8 cellular contexts compared by ENCODE assay signal in genomic region chr19:57465680-57466381, GRCh38. TPM values are rescaled to one million over a fixed set of nuclear protein-coding genes. Genes with fewer than 3 reads are reported as not detected.
DNase-seq lines count a peak whose midpoint lies in the region; ATAC-seq and TF ChIP-seq lines count a peak whose summit lies in the region.

No MANE protein-coding gene starts in this region.

- peaks cover 49% of the 10 kb centered on the region for H3K36me3 Mint-ChIP-seq in activated naive CD8-positive, alpha-beta T cell treated with anti-CD3 and anti-CD28 coated beads, Interleukin-2, amount 50 U/mL, for 24 hours (ENCODE audit: low read depth)
- H3K36me3 Mint-ChIP-seq in naive B cell = peaks cover 29 to 36% of the 10 kb centered on the region in 2 donors

- H3K9me3 Mint-ChIP-seq in activated naive CD8-positive, alpha-beta T cell treated with anti-CD3 and anti-CD28 coated beads, Interleukin-2, amount 50 U/mL, for 24 hours = peaks cover 69% of the 10 kb centered on the region
- peaks cover 9 to 78% (median 45%) of the 10 kb centered on the region in 7 donors for H3K9me3 Mint-ChIP-seq in naive B cell

- no peaks in the 10 kb centered on the region for H3K4me1 Mint-ChIP-seq in activated naive CD8-positive, alpha-beta T cell treated with anti-CD3 and anti-CD28 coated beads, Interleukin-2, amount 50 U/mL, for 24 hours
- H3K4me1 Mint-ChIP-seq in naive B cell = no peaks in the 10 kb centered on the region

- no peak overlapping the region for H3K27ac Mint-ChIP-seq in activated naive CD8-positive, alpha-beta T cell treated with anti-CD3 and anti-CD28 coated beads, Interleukin-2, amount 50 U/mL, for 24 hours
- no peak overlapping the region for H3K27ac Mint-ChIP-seq in naive B cell

- no peaks in the 10 kb centered on the region for H3K27me3 Mint-ChIP-seq in activated naive CD8-positive, alpha-beta T cell treated with anti-CD3 and anti-CD28 coated beads, Interleukin-2, amount 50 U/mL, for 24 hours
- no peaks in the 10 kb centered on the region for H3K27me3 Mint-ChIP-seq in naive B cell

- H3K36me3 ChIP-seq in ovary (no peaks in the 10 kb centered on the region), prostate gland (peaks cover 0 to 2% of the 10 kb centered on the region in 2 donors)

- no peak overlapping the region for H3K4me3 Mint-ChIP-seq in activated naive CD8-positive, alpha-beta T cell treated with anti-CD3 and anti-CD28 coated beads, Interleukin-2, amount 50 U/mL, for 24 hours
- H3K4me3 Mint-ChIP-seq in naive B cell = no peak overlapping the region

- peaks cover 19 to 30% of the 10 kb centered on the region in 2 donors for H3K9me3 ChIP-seq in ovary
- no peaks in the 10 kb centered on the region for H3K9me3 ChIP-seq in prostate gland

- TF ChIP-seq POLR2A in ovary (IDR thresholded peaks at IDR 0.05) (no peak), prostate gland (IDR thresholded peaks at IDR 0.05) (no peak)

- H3K27me3 ChIP-seq in ovary (no peaks in the 10 kb centered on the region), prostate gland (replicated peaks; ENCODE audit: insufficient read depth) (no peaks in the 10 kb centered on the region)

- intact Hi-C loops in ovary (cut with DNase I) = no loop called here
- intact Hi-C loops in prostate gland (cut with DNase I) = no loop called here

- TF ChIP-seq EP300 in ovary (IDR thresholded peaks at IDR 0.05) = no peak

- no peak for TF ChIP-seq CTCF in ovary (IDR thresholded peaks at IDR 0.05)
- TF ChIP-seq CTCF in prostate gland (IDR thresholded peaks at IDR 0.05) = no peak

- peak; percentile 73 for ATAC-seq in activated naive CD8-positive, alpha-beta T cell treated with anti-CD3 and anti-CD28 coated beads, Interleukin-2, amount 50 U/mL, for 24 hours
- peak; percentile 48 to 56 for ATAC-seq in naive B cell (ENCODE audit: low read depth in 2 of 2)

- H3K27ac ChIP-seq in ovary (no peak overlapping the region), prostate gland (no peak overlapping the region)

- peak; percentile 51 for DNase-seq in SIG-M5 treated with dmso at 0.1 percent for 504 hours (lab: John Stamatoyannopoulos, UW; ENCODE audit: unreplicated experiment)
- no peak for DNase-seq in SIG-M5 (lab: John Stamatoyannopoulos, UW)
- DNase-seq in NCI-H1105 (lab: John Stamatoyannopoulos, UW) = peak; percentile 39
- DNase-seq in activated naive CD8-positive, alpha-beta T cell treated with anti-CD3 and anti-CD28 coated beads, Interleukin-2, amount 50 U/mL, for 24 hours = no peak
- peak; percentile 17 for DNase-seq in naive B cell
- DNase-seq in activated gamma-delta T cell treated with Interleukin-2 at 50 U/mL for 16 hours = no peak
- no peak for DNase-seq in ovary
- DNase-seq in prostate gland (ENCODE audit: low spot score) = no peak

- H3K4me1 ChIP-seq in ovary (ENCODE audit: insufficient read depth) (no peaks in the 10 kb centered on the region), prostate gland (replicated peaks) (no peaks in the 10 kb centered on the region)

- H3K4me3 ChIP-seq in ovary = no peak overlapping the region
- no peak overlapping the region for H3K4me3 ChIP-seq in prostate gland

- WGBS in ovary, 3 donors = 74 to 95% (median 83%) methylated on average over 5 of the region's 5 CpGs
- 86% methylated on average over 5 of the region's 5 CpGs for WGBS in prostate gland

RNA-seq across cellular contexts. Expression of gene VN1R1, which starts 8.9 kb away (rescaled TPM):
- polyA plus RNA-seq in naive B cell (ENCODE audit: low read depth in 6 of 6) = 1 to 10 TPM in 2 of 6 donors, under 1 TPM in 4; 0.39 to 1.4 (median 0.88) TPM
- total RNA-seq in ovary = 1 to 10 TPM in 5 of 7 donors, under 1 TPM in 2; 0.60 to 2.2 (median 1.3) TPM
- under 1 TPM; 0.38 to 0.50 TPM for polyA plus RNA-seq in ovary
- 1 to 10 TPM in 1 of 2 donors, under 1 TPM in 1; 0.96 to 4.8 TPM for total RNA-seq in prostate gland

RNA-seq across cellular contexts. Expression of gene ZNF772, which starts 11.5 kb away (rescaled TPM):
- 1 to 10 TPM; 4.3 to 9.7 (median 6.8) TPM for polyA plus RNA-seq in naive B cell (ENCODE audit: low read depth in 6 of 6)
- total RNA-seq in ovary = 10 to 100 TPM in 6 of 7 donors, 1 to 10 TPM in 1; 6.5 to 23.0 (median 15.8) TPM
- 1 to 10 TPM; 3.3 to 6.8 TPM for polyA plus RNA-seq in ovary
- 10 to 100 TPM; 15.2 to 37.9 TPM for total RNA-seq in prostate gland

RNA-seq across cellular contexts. Expression of gene ZNF419, which starts 21.7 kb away (rescaled TPM):
- 10 to 100 TPM in 4 of 6 donors, 1 to 10 TPM in 2; 7.0 to 15.7 (median 12.1) TPM for polyA plus RNA-seq in naive B cell (ENCODE audit: low read depth in 6 of 6)
- 10 to 100 TPM in 6 of 7 donors, 1 to 10 TPM in 1; 6.8 to 14.7 (median 12.1) TPM for total RNA-seq in ovary
- 1 to 10 TPM; 7.2 to 8.5 TPM for polyA plus RNA-seq in ovary
- total RNA-seq in prostate gland = 10 to 100 TPM; 15.4 to 16.0 TPM

RNA-seq across cellular contexts. Expression of gene ZNF749, which starts 30.7 kb away (rescaled TPM):
- 10 to 100 TPM in 4 of 6 donors, 1 to 10 TPM in 2; 3.7 to 23.2 (median 14.4) TPM for polyA plus RNA-seq in naive B cell (ENCODE audit: low read depth in 6 of 6)
- total RNA-seq in ovary = 10 to 100 TPM in 4 of 7 donors, 1 to 10 TPM in 3; 7.5 to 21.7 (median 10.8) TPM
- 10 to 100 TPM in 1 of 2 donors, 1 to 10 TPM in 1; 4.0 to 12.9 TPM for polyA plus RNA-seq in ovary
- total RNA-seq in prostate gland = 1 to 10 TPM; 5.5 to 8.6 TPM

RNA-seq across cellular contexts. Expression of gene ZNF773, which starts 33.9 kb away (rescaled TPM):
- polyA plus RNA-seq in naive B cell (ENCODE audit: low read depth in 6 of 6) = 10 to 100 TPM; 10.1 to 25.5 (median 13.1) TPM
- 10 to 100 TPM in 4 of 7 donors, 1 to 10 TPM in 3; 8.1 to 16.3 (median 10.5) TPM for total RNA-seq in ovary
- polyA plus RNA-seq in ovary = 1 to 10 TPM; 6.8 to 8.6 TPM
- 10 to 100 TPM; 17.9 to 20.3 TPM for total RNA-seq in prostate gland

Comparison
In these comparisons a context has a peak if more than half of its experiments do, and no peak if none do; other contexts are left out.
1. DNase-seq: peak in SIG-M5 treated with dmso at 0.1 percent for 504 hours (single experiment), NCI-H1105 (single experiment) and naive B cell (single experiment); none in SIG-M5 (single experiment), activated naive CD8-positive, alpha-beta T cell treated with anti-CD3 and anti-CD28 coated beads, Interleukin-2, amount 50 U/mL, for 24 hours (single experiment), activated gamma-delta T cell treated with Interleukin-2 at 50 U/mL for 16 hours (single experiment), ovary (0 of 5) and prostate gland (single experiment).